Comparison of ENCODE assay signal across 8 cellular contexts in the genomic region with DNA sequence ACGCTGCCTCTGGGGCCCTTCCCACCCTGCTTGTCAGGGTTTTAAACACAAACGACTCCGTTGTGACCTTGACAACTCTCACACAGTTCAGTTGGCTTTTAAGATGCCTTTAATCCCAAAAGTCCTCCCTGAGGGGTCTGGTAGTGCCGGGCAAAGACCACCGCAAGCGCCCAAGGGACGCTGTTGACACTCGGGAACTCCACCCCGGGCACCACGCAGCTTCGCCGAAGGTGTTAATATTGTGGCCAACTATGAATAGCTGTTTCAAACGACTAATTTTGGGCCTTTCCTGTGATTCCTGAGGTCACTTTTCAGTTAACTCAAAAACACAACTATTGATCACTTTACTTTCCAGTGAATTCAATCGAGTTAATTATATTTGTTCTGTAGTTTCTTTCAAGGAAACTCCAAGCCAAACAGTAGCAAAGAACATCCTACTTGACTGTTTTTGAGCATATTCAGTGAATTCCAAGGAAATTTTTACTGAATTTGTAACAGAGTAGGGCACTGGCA. TPM values are rescaled to one million over a fixed set of nuclear protein-coding genes. Genes with fewer than 3 reads are reported as not detected.
DNase-seq lines count a peak whose midpoint lies in the region; ATAC-seq and TF ChIP-seq lines count a peak whose summit lies in the region.

No MANE protein-coding gene starts in this region.

- peak overlapping the region; percentile 87 for H3K4me3 Mint-ChIP-seq in central memory CD8-positive, alpha-beta T cell

- no peak for DNase-seq in heart left ventricle
- DNase-seq in cardiac septum (ENCODE audit: low spot score), result no peak
- no peak for DNase-seq in central memory CD8-positive, alpha-beta T cell (ENCODE audit: low spot score in 2 of 2)
- DNase-seq in aorta, result no peak
- DNase-seq in activated effector memory CD4-positive, alpha-beta T cell treated with anti-CD3 and anti-CD28 coated beads, Interleukin-2, amount 50 U/mL, for 16 hours, result no peak
- no peak for DNase-seq in activated CD4-positive, alpha-beta T cell treated with anti-CD3 and anti-CD28 coated beads, Interleukin-2, amount 50 U/mL, for 4 hours

- no peaks in the 10 kb centered on the region for H3K27me3 Mint-ChIP-seq in central memory CD8-positive, alpha-beta T cell

- intact Hi-C loops in heart left ventricle (cut with DNase I) (no loop called here), cardiac septum (cut with DNase I) (loop anchor here (2.0 kb wide), 1 partner anchor 27 kb away; the partner anchor contains the start of gene DYNC2I1), aorta (cut with DNase I) (loop anchor here in 1 of 2 donors (1.0 kb wide), 1 partner anchor 26 kb away; the partner anchor contains the start of gene DYNC2I1)

- H3K9me3 ChIP-seq in heart left ventricle (no peaks in the 10 kb centered on the region), mononuclear cell (ENCODE audit: low read depth, low read length) (no peaks in the 10 kb centered on the region), aorta (ENCODE audit: control insufficient read depth, low read length) (no peaks in the 10 kb centered on the region)

- no peak for ATAC-seq in heart left ventricle
- no peak for ATAC-seq in central memory CD8-positive, alpha-beta T cell (replicated peaks; ENCODE audit: extremely low read depth, poor library complexity, severe bottlenecking)
- ATAC-seq in aorta (ENCODE audit: low FRiP score), result no peak
- ATAC-seq in GM21529 (IDR thresholded peaks at IDR 0.05; ENCODE audit: unreplicated experiment), result no peak

- 2 to 5% (median 3%) methylated on average over 10 to 14 of the region's 14 CpGs for WGBS in heart left ventricle, 4 donors
- 0 to 1% methylated on average over 14 of the region's 14 CpGs for WGBS in aorta, 2 donors

- H3K36me3 Mint-ChIP-seq in central memory CD8-positive, alpha-beta T cell (ENCODE audit: insufficient read depth), result peaks cover 34% of the 10 kb centered on the region

- TF ChIP-seq CTCF in heart left ventricle (IDR thresholded peaks at IDR 0.05), result peak in 1 of 12 donors; percentile 3

- peak overlapping the region; percentile 58 to 95 (median 84) for H3K4me3 ChIP-seq in heart left ventricle
- H3K4me3 ChIP-seq in mononuclear cell (ENCODE audit: low read length), result peak overlapping the region; percentile 87
- H3K4me3 ChIP-seq in aorta (ENCODE audit: low read length in 2 of 2), result peak overlapping the region; percentile 6 to 51

- H3K27ac ChIP-seq in heart left ventricle (peak overlapping the region; percentile 96 to 100 (median 99)), aorta (ENCODE audit: low read depth in 1 of 2, low read length in 2 of 2) (peak overlapping the region; percentile 78)

- H3K9me3 Mint-ChIP-seq in central memory CD8-positive, alpha-beta T cell, result no peaks in the 10 kb centered on the region

- no peak for TF ChIP-seq POLR2A in heart left ventricle (IDR thresholded peaks at IDR 0.05)

- peaks cover 0 to 9% (median 0%) of the 10 kb centered on the region in 9 donors for H3K36me3 ChIP-seq in heart left ventricle
- H3K36me3 ChIP-seq in aorta (ENCODE audit: control insufficient read depth in 1 of 2, insufficient read depth in 2 of 2, low read length in 1 of 2), result no peaks in the 10 kb centered on the region

- H3K27me3 ChIP-seq in heart left ventricle (no peaks in the 10 kb centered on the region), mononuclear cell (ENCODE audit: insufficient read depth, low read length) (no peaks in the 10 kb centered on the region), aorta (ENCODE audit: control insufficient read depth in 1 of 2, insufficient read depth in 2 of 2, low read length in 1 of 2) (no peaks in the 10 kb centered on the region)

- H3K4me1 ChIP-seq in heart left ventricle, result peaks cover 0 to 40% (median 18%) of the 10 kb centered on the region in 12 donors
- H3K4me1 ChIP-seq in mononuclear cell (ENCODE audit: insufficient read depth, low read length), result peaks cover 33% of the 10 kb centered on the region
- no peaks in the 10 kb centered on the region for H3K4me1 ChIP-seq in aorta (ENCODE audit: control insufficient read depth in 1 of 2, insufficient read depth in 2 of 2, low read length in 2 of 2)

- peak overlapping the region; percentile 92 for H3K27ac Mint-ChIP-seq in central memory CD8-positive, alpha-beta T cell (ENCODE audit: low read depth)

- H3K4me1 Mint-ChIP-seq in central memory CD8-positive, alpha-beta T cell, result peaks cover 17% of the 10 kb centered on the region

RNA-seq across cellular contexts. Expression of gene ESYT2, which starts 1.0 kb away (rescaled TPM):
- total RNA-seq in heart left ventricle (10 to 100 TPM; 42.8 to 91.8 (median 50.9) TPM), cardiac septum (45.6 TPM), mononuclear cell (145 TPM), aorta (100 to 1,000 TPM; 146 to 172 TPM)
- polyA plus RNA-seq in heart left ventricle (10 to 100 TPM; 16.2 to 46.4 TPM), aorta (10 to 100 TPM; 30.6 to 69.1 TPM)

RNA-seq across cellular contexts. Expression of gene DYNC2I1, which starts 26.1 kb away (rescaled TPM):
- 10 to 100 TPM; 15.1 to 25.7 (median 21.0) TPM for total RNA-seq in heart left ventricle
- polyA plus RNA-seq in heart left ventricle, result 10 to 100 TPM; 16.2 to 40.9 TPM
- total RNA-seq in cardiac septum, result 24.8 TPM
- 5.5 TPM for total RNA-seq in mononuclear cell
- 10 to 100 TPM; 24.7 to 36.5 TPM for total RNA-seq in aorta
- 10 to 100 TPM; 17.1 to 19.5 TPM for polyA plus RNA-seq in aorta

Comparison
In these comparisons a context has a peak if more than half of its experiments do, and no peak if none do; other contexts are left out.
1. H3K4me3 ChIP-seq: peak in every context shown above with its lines; median percentile 87 in mononuclear cell; 84 in heart left ventricle; 28 in aorta.